In the genomic region with DNA sequence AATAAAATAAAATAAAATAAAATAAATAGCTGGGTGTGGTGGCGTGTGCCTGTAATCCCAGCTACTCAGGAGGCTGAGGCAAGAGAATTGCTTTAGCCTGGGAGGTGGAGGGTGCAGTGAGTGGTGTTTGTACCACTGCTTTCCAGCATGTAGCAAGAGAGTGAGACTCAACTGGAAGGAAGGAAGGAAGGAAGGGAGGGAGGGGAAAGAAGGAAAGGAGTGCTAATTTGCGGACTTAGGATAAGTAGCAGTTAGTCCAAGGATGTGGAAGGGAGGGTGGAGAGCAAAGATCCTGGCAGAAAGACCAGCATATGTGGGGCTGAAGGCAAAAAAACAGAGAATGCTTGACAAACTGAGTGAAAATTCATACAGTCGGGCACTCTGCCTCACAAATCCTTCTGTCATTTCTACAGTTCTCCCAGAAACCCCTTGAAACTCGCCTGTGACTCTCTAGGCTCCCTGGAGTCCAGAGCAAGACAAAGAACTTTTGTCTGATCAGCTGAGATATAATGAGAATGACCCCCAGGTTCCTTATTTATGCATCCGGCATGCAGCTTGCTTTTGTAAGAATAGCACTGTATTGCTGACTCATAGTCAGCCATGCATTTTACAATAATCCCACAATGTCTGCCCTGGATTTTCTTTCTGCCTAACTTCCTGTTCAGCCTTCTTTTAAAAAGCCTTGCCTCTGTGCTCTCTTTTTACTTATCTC, we compare ENCODE assay signal across 8 cellular contexts. TPM values are rescaled to one million over a fixed set of nuclear protein-coding genes. Genes with fewer than 3 reads are reported as not detected.
A peak's percentile ranks its signal among the peaks of the same experiment; 100 is the strongest.
DNase-seq lines count a peak whose midpoint lies in the region; ATAC-seq lines count a peak whose summit lies in the region.

No MANE protein-coding gene starts in this region.

- peak overlapping the region; percentile 61 for H3K56ac ChIP-seq in mesendoderm (ENCODE audit: low read length)

- H3K4me1 ChIP-seq in mesendoderm (ENCODE audit: control insufficient read depth, low read depth, low read length): peaks cover 17% of the 10 kb centered on the region

- no peaks in the 10 kb centered on the region for H3K79me1 ChIP-seq in mesendoderm (ENCODE audit: low read length)

- no peak overlapping the region for H3K4me3 ChIP-seq in mesendoderm (ENCODE audit: low read length)

- DNase-seq in AG08395 (ENCODE audit: low spot score) (peak; percentile 63), H4 (ENCODE audit: low spot score) (peak; percentile 86), NOMO-1 (lab: John Stamatoyannopoulos, UW; ENCODE audit: unreplicated experiment in 2 of 2) (peak; percentile 57 to 91), dedifferentiated amniotic fluid mesenchymal stem cell (ENCODE audit: extremely low spot score) (peak; percentile 63), mesendoderm (peak; percentile 32), NCI-H1092 treated with DMSO at 0.1 percent for 48 hours (lab: John Stamatoyannopoulos, UW) (no peak)

- peak overlapping the region; percentile 77 for H4K5ac ChIP-seq in mesendoderm (ENCODE audit: low read length)

- no CpG with 5 or more reads among the region's 5 CpGs for WGBS in mesendoderm (ENCODE audit: extremely low coverage, insufficient coverage, low lambda C conversion rate)

- H2BK15ac ChIP-seq in mesendoderm (replicated peaks; ENCODE audit: low read depth): peak overlapping the region; percentile 13

- H2BK120ac ChIP-seq in mesendoderm (ENCODE audit: low read depth, low read length): peak overlapping the region; percentile 21

- H3K23ac ChIP-seq in mesendoderm (ENCODE audit: low read length): peak overlapping the region; percentile 4

- peak overlapping the region; percentile 37 for H3K9ac ChIP-seq in mesendoderm (ENCODE audit: low read length)

- no peak overlapping the region for H3K4me2 ChIP-seq in mesendoderm (ENCODE audit: low read length)

- ATAC-seq in GM18520 (IDR thresholded peaks at IDR 0.05; ENCODE audit: unreplicated experiment) (no peak), HG02852 (IDR thresholded peaks at IDR 0.05; ENCODE audit: unreplicated experiment) (no peak)

- peak overlapping the region; percentile 62 for H3K18ac ChIP-seq in mesendoderm (ENCODE audit: low read length)

- no peaks in the 10 kb centered on the region for H3K36me3 ChIP-seq in mesendoderm (ENCODE audit: control insufficient read depth, insufficient read depth, low read length)

- H2BK5ac ChIP-seq in mesendoderm (ENCODE audit: low read length): peak overlapping the region; percentile 71

- no peak overlapping the region for H3K4ac ChIP-seq in mesendoderm (ENCODE audit: low read depth, low read length)

- no peaks in the 10 kb centered on the region for H3K79me2 ChIP-seq in mesendoderm (ENCODE audit: control insufficient read depth, insufficient read depth, low read length)

- peak overlapping the region; percentile 83 for H3K27ac ChIP-seq in mesendoderm (ENCODE audit: low read depth, low read length)

- H4K8ac ChIP-seq in mesendoderm (ENCODE audit: low read depth, low read length): no peak overlapping the region

- no peaks in the 10 kb centered on the region for H3K27me3 ChIP-seq in mesendoderm (ENCODE audit: insufficient read depth, low read length, poor library complexity)

- no peak overlapping the region for H2AK5ac ChIP-seq in mesendoderm (ENCODE audit: low read length)

RNA-seq across cellular contexts. Expression of a gene that starts 31.5 kb away (rescaled TPM):
- 53.4 and 57.6 TPM in 2 replicates for total RNA-seq in H4 (2014; rRNA removed; shearing (Covaris generic))
- polyA plus RNA-seq in mesendoderm (2013, experiment 1 of 2): 56.8 TPM
- polyA plus RNA-seq in mesendoderm (2013, experiment 2 of 2): 57.6 TPM

RNA-seq across cellular contexts. Expression of a gene that starts 35.2 kb away (rescaled TPM):
- total RNA-seq in H4 (2014; rRNA removed; shearing (Covaris generic)): 16.9 and 17.4 TPM in 2 replicates
- 0.07 TPM for polyA plus RNA-seq in mesendoderm (2013, experiment 1 of 2)
- 0.08 TPM for polyA plus RNA-seq in mesendoderm (2013, experiment 2 of 2)

RNA-seq across cellular contexts. Expression of a gene that starts 44.7 kb away (rescaled TPM):
- total RNA-seq in H4 (2014; rRNA removed; shearing (Covaris generic)): not detected in 2 replicates
- polyA plus RNA-seq in mesendoderm (2013, experiment 1 of 2): 0.03 TPM
- 0.03 TPM for polyA plus RNA-seq in mesendoderm (2013, experiment 2 of 2)

RNA-seq across cellular contexts. Expression of a gene that starts 45.8 kb away (rescaled TPM):
- total RNA-seq in H4 (2014; rRNA removed; shearing (Covaris generic)): 36.7 and 50.5 TPM in 2 replicates
- polyA plus RNA-seq in mesendoderm (2013, experiment 1 of 2): 110 TPM
- 112 TPM for polyA plus RNA-seq in mesendoderm (2013, experiment 2 of 2)
